ENCODE assay signal across 24 cellular contexts in genomic region chr9:136761545-136761981, GRCh38. TPM values are rescaled to one million over a fixed set of nuclear protein-coding genes. Genes with fewer than 3 reads are reported as not detected.
"Had no signal": no experiment of that assay in that cellular context is flagged by ENCODE, and none has a peak within 500 bp of the region (broad histone marks: within the 10 kb centered on the region; RNA-seq: fewer than 3 reads in every experiment).

No MANE protein-coding gene starts in this region.

- H3K36me3 ChIP-seq: colonic mucosa, thoracic aorta, upper lobe of right lung had no signal

- H3K4me1 Mint-ChIP-seq: activated naive CD8-positive, alpha-beta T cell treated with anti-CD3 and anti-CD28 coated beads, Interleukin-2, amount 10 ng/mL, durations not matched to agents 7 days and 5 days; endodermal cell had no signal

- H3K27me3 Mint-ChIP-seq: activated naive CD8-positive, alpha-beta T cell treated with anti-CD3 and anti-CD28 coated beads, Interleukin-2, amount 10 ng/mL, durations not matched to agents 7 days and 5 days; brain had no signal

- H3K36me3 Mint-ChIP-seq: activated naive CD8-positive, alpha-beta T cell treated with anti-CD3 and anti-CD28 coated beads, Interleukin-2, amount 10 ng/mL, durations not matched to agents 7 days and 5 days; brain; stimulated activated effector memory CD8-positive, alpha-beta T cell treated with anti-CD3 and anti-CD28 coated beads, Interleukin-12 subunit alpha, Interleukin-12 subunit beta, amount 100 ng/mL, for 72 hours; WTC11 had no signal

- H3K27ac ChIP-seq: colonic mucosa, epithelial cell of prostate, hepatocyte, psoas muscle, thoracic aorta, upper lobe of right lung had no signal

- H3K4me1 ChIP-seq: colonic mucosa, upper lobe of right lung had no signal

- H3K27me3 ChIP-seq: colonic mucosa, hepatocyte, upper lobe of right lung had no signal

- H3K4me3 Mint-ChIP-seq: activated CD4-positive, alpha-beta T cell treated with anti-CD3 and anti-CD28 coated beads for 36 hours; activated naive CD8-positive, alpha-beta T cell treated with anti-CD3 and anti-CD28 coated beads, Interleukin-2, amount 10 ng/mL, durations not matched to agents 7 days and 5 days; activated T-helper 1 cell treated with anti-CD3 and anti-CD28 coated beads, Interleukin-12 subunit alpha, Interleukin-12 subunit beta, Interleukin-2, Interleukin-4 antibody, amounts not matched to agents 30 ng/mL and 10 ng/mL and 1 ng/mL, durations not matched to agents 14 hours and 24 hours and 36 hours; endodermal cell; nephron progenitor cell; stimulated activated effector memory CD8-positive, alpha-beta T cell treated with anti-CD3 and anti-CD28 coated beads, Interleukin-12 subunit alpha, Interleukin-12 subunit beta, amount 100 ng/mL, for 72 hours; T-helper 2 cell treated with Interferon-gamma antibody and Interleukin-4, amounts not matched to agents 5 μg/mL and 100 μg/mL, for 36 hours; WTC11 had no signal

- H3K9me3 ChIP-seq: colonic mucosa, psoas muscle, thoracic aorta, upper lobe of right lung had no signal

- H3K27ac Mint-ChIP-seq: activated CD4-positive, alpha-beta T cell treated with anti-CD3 and anti-CD28 coated beads for 36 hours; activated naive CD8-positive, alpha-beta T cell treated with anti-CD3 and anti-CD28 coated beads, Interleukin-2, amount 10 ng/mL, durations not matched to agents 7 days and 5 days; activated T-helper 1 cell treated with anti-CD3 and anti-CD28 coated beads, Interleukin-12 subunit alpha, Interleukin-12 subunit beta, Interleukin-2, Interleukin-4 antibody, amounts not matched to agents 30 ng/mL and 10 ng/mL and 1 ng/mL, durations not matched to agents 14 hours and 24 hours and 36 hours; endodermal cell; stimulated activated effector memory CD8-positive, alpha-beta T cell treated with anti-CD3 and anti-CD28 coated beads, Interleukin-12 subunit alpha, Interleukin-12 subunit beta, amount 100 ng/mL, for 72 hours; T-helper 2 cell treated with Interferon-gamma antibody and Interleukin-4, amounts not matched to agents 5 μg/mL and 100 μg/mL, for 36 hours; WTC11 had no signal

- H3K9me3 Mint-ChIP-seq: activated naive CD8-positive, alpha-beta T cell treated with anti-CD3 and anti-CD28 coated beads, Interleukin-2, amount 10 ng/mL, durations not matched to agents 7 days and 5 days; activated T-helper 1 cell treated with anti-CD3 and anti-CD28 coated beads, Interleukin-12 subunit alpha, Interleukin-12 subunit beta, Interleukin-2, Interleukin-4 antibody, amounts not matched to agents 30 ng/mL and 10 ng/mL and 1 ng/mL, durations not matched to agents 14 hours and 24 hours and 36 hours; stimulated activated effector memory CD8-positive, alpha-beta T cell treated with anti-CD3 and anti-CD28 coated beads, Interleukin-12 subunit alpha, Interleukin-12 subunit beta, amount 100 ng/mL, for 72 hours had no signal

- DNase-seq: activated T-cell treated with anti-CD3 and anti-CD28 coated beads for 4 hours; central memory CD4-positive, alpha-beta T cell; stimulated activated CD4-positive, alpha-beta T cell treated with anti-CD3 and anti-CD28 coated beads, Interleukin-4, amount 100 ng/mL, for 24 hours had no signal

- ATAC-seq: psoas muscle had no signal

- H3K4me3 ChIP-seq: colonic mucosa, hepatocyte, psoas muscle, thoracic aorta, upper lobe of right lung had no signal

RNA-seq across cellular contexts. Expression of gene LCN15, which starts 2.8 kb away (rescaled TPM):
- total RNA-seq: activated CD4-positive, alpha-beta T cell treated with anti-CD3 and anti-CD28 coated beads for 36 hours; activated naive CD8-positive, alpha-beta T cell treated with anti-CD3 and anti-CD28 coated beads, Interleukin-2, amount 10 ng/mL, durations not matched to agents 7 days and 5 days; activated T-helper 1 cell treated with anti-CD3 and anti-CD28 coated beads, Interleukin-12 subunit alpha, Interleukin-12 subunit beta, Interleukin-2, Interleukin-4 antibody, amounts not matched to agents 30 ng/mL and 10 ng/mL and 1 ng/mL, durations not matched to agents 14 hours and 24 hours and 36 hours; left lobe of liver; mammary epithelial cell; myocyte; omental fat pad; thoracic aorta; upper lobe of right lung had no signal

RNA-seq across cellular contexts. Expression of gene LCN8, which starts 3.5 kb away (rescaled TPM):
- total RNA-seq: activated CD4-positive, alpha-beta T cell treated with anti-CD3 and anti-CD28 coated beads for 36 hours; activated naive CD8-positive, alpha-beta T cell treated with anti-CD3 and anti-CD28 coated beads, Interleukin-2, amount 10 ng/mL, durations not matched to agents 7 days and 5 days; activated T-helper 1 cell treated with anti-CD3 and anti-CD28 coated beads, Interleukin-12 subunit alpha, Interleukin-12 subunit beta, Interleukin-2, Interleukin-4 antibody, amounts not matched to agents 30 ng/mL and 10 ng/mL and 1 ng/mL, durations not matched to agents 14 hours and 24 hours and 36 hours; colonic mucosa; endodermal cell; glomerular endothelial cell; hepatocyte; left lobe of liver; mammary epithelial cell; omental fat pad; right cardiac atrium; thoracic aorta; upper lobe of right lung; WTC11 had no signal

RNA-seq across cellular contexts. Expression of gene LCN6, which starts 13.2 kb away (rescaled TPM):
- total RNA-seq: activated CD4-positive, alpha-beta T cell treated with anti-CD3 and anti-CD28 coated beads for 36 hours; activated naive CD8-positive, alpha-beta T cell treated with anti-CD3 and anti-CD28 coated beads, Interleukin-2, amount 10 ng/mL, durations not matched to agents 7 days and 5 days; activated T-helper 1 cell treated with anti-CD3 and anti-CD28 coated beads, Interleukin-12 subunit alpha, Interleukin-12 subunit beta, Interleukin-2, Interleukin-4 antibody, amounts not matched to agents 30 ng/mL and 10 ng/mL and 1 ng/mL, durations not matched to agents 14 hours and 24 hours and 36 hours; endodermal cell; glomerular endothelial cell; hepatocyte; left lobe of liver; mammary epithelial cell; myocyte; WTC11 had no signal

RNA-seq across cellular contexts. Expression of gene LCN10, which starts 18.8 kb away (rescaled TPM):
- total RNA-seq: glomerular endothelial cell, hepatocyte, mammary epithelial cell, myocyte had no signal
